In the genomic region with DNA sequence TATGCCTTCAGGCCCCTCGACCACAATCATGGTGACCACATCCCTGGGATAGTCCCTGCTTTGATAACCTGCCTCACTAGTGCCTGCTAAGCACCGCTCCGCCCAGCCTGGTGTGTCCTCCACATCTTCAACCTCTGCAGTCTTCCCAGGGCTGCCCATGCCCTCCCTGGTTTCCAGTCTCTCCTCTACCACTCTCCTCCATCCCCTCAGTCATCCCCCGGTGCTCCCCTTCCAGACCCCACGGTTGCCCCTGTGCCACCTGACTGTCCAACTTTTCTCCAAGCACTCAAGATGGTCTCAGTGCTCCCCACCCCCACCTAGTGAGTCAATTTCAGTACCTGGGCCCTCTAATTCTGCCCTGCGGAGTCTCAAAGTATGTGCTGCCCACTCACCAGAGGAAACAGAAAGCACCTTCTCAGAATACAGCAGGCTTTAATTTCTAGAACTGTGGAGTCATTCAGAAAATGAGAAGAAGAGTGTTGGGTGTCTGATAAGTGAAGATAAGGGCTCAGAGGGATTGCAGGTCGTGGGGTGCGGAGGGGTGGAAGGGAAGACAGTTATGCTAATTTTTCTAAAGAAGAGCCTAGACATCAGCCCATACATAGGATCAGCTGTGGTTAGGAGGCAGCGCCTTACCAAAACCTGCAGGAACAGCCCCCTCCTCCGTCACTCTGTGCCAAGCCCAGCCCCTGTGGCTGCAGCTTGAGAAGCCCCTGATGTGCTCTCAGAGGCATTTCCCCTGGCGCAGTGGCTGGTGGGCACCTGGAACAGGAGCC, we compare ENCODE assay signal across 8 cellular contexts. TPM values are rescaled to one million over a fixed set of nuclear protein-coding genes. Genes with fewer than 3 reads are reported as not detected.
DNase-seq lines count a peak whose midpoint lies in the region; ATAC-seq and TF ChIP-seq lines count a peak whose summit lies in the region.

No MANE protein-coding gene starts in this region.

- no peaks in the 10 kb centered on the region for H3K36me3 ChIP-seq in transverse colon

- H3K4me1 ChIP-seq in transverse colon: peaks cover 0 to 7% (median 5%) of the 10 kb centered on the region in 4 donors

- no peaks in the 10 kb centered on the region for H3K27me3 Mint-ChIP-seq in effector memory CD8-positive, alpha-beta T cell

- peaks cover 7% of the 10 kb centered on the region for H3K36me3 Mint-ChIP-seq in effector memory CD8-positive, alpha-beta T cell (ENCODE audit: insufficient read depth)

- no peaks in the 10 kb centered on the region for H3K9me3 Mint-ChIP-seq in effector memory CD8-positive, alpha-beta T cell

- no peak overlapping the region for H3K4me3 ChIP-seq in transverse colon

- no peaks in the 10 kb centered on the region for H3K27me3 ChIP-seq in transverse colon

- peak overlapping the region; percentile 90 for H3K27ac Mint-ChIP-seq in effector memory CD8-positive, alpha-beta T cell

- H3K27ac ChIP-seq in transverse colon: peak overlapping the region; percentile 1 to 69 (median 44)

- no peak for TF ChIP-seq CTCF in transverse colon (IDR thresholded peaks at IDR 0.05)

- intact Hi-C loops in transverse colon (cut with DNase I; ENCODE audit: low total_unique reads): no loop called here

- peaks cover 67 to 75% of the 10 kb centered on the region in 2 donors for H3K4me1 Mint-ChIP-seq in effector memory CD8-positive, alpha-beta T cell (ENCODE audit: low read depth in 2 of 2)

- peak; percentile 41 for ATAC-seq in GM21786 (IDR thresholded peaks at IDR 0.05; ENCODE audit: unreplicated experiment)
- ATAC-seq in effector memory CD8-positive, alpha-beta T cell (replicated peaks): peak; percentile 58
- no peak for ATAC-seq in left lobe of liver

- TF ChIP-seq POLR2A in GM10847 (IDR thresholded peaks at IDR 0.05; ENCODE audit: extremely low read depth, insufficient read length): peak; percentile 45
- TF ChIP-seq POLR2A in transverse colon (IDR thresholded peaks at IDR 0.05): no peak

- in situ Hi-C loops in transverse colon (cut with MboI; ENCODE audit: low pct_ligation_motif_present in 1 of 4, low pct_unique_long_range_greater_than_20kb in 1 of 4, low sequenced_read_pairs in 3 of 4): no loop called here

- WGBS in transverse colon (ENCODE audit: low coverage in 1 of 2), 2 donors: 70 to 88% methylated on average over 7 to 10 of the region's 11 CpGs

- no peak for TF ChIP-seq EP300 in transverse colon (IDR thresholded peaks at IDR 0.05; ENCODE audit: low read depth)

- DNase-seq in OCI-M2 (lab: John Stamatoyannopoulos, UW; ENCODE audit: unreplicated experiment) (peak; percentile 30), transverse colon (no peak), left lobe of liver (ENCODE audit: low spot score) (no peak), NCI-H82 treated with DMSO at 0.1 percent for 48 hours (lab: John Stamatoyannopoulos, UW; ENCODE audit: unreplicated experiment) (no peak), inferior parietal cortex (ENCODE audit: extremely low spot score) (no peak)
- DNase-seq in effector memory CD8-positive, alpha-beta T cell: peak in 1 of 3 experiments; percentile 39

- no peaks in the 10 kb centered on the region for H3K9me3 ChIP-seq in transverse colon

- H3K4me3 Mint-ChIP-seq in effector memory CD8-positive, alpha-beta T cell: peak overlapping the region; percentile 67 to 68

RNA-seq across cellular contexts. Expression of gene CAB39, which starts 53.6 kb away (rescaled TPM):
- total RNA-seq in transverse colon: 100 to 1,000 TPM in 3 of 4 donors, 10 to 100 TPM in 1; 67.3 to 137 (median 123) TPM
- total RNA-seq in left lobe of liver: 22.6 TPM
